ENCODE assay signal across 7 cellular contexts in genomic region chr2:89112434-89112833, GRCh38.
DNase-seq lines count a peak whose midpoint lies in the region; ATAC-seq, FAIRE-seq and TF ChIP-seq lines count a peak whose summit lies in the region.
"Not testable (repeated sequence)": the region's sequence is repeated elsewhere in the genome, so short reads cannot be mapped to it uniquely, and the experiment has no call there.

No MANE protein-coding gene starts in this region.

- DNase-seq in D721Med (ENCODE audit: insufficient read length, low spot score); endodermal cell; left ventricle myocardium superior: not testable (repeated sequence)
- DNase-seq in GM23338 (ENCODE audit: low spot score), result peak; percentile 51
- peak; percentile 0 for DNase-seq in M059J (ENCODE audit: low read depth)
- DNase-seq in SW480 (ENCODE audit: low spot score), result peak; percentile 3
- DNase-seq in lung microvascular endothelial cell (ENCODE audit: low read depth in 2 of 2), result peak; percentile 0 to 10

- H3K36me3 Mint-ChIP-seq in GM23338 (ENCODE audit: low read depth); endodermal cell (ENCODE audit: low read depth): not testable (repeated sequence)

- 20% methylated on average over 1 of the region's 1 CpG; no CpG with 5 or more reads in 1 of the 2 experiments for WGBS in endodermal cell (ENCODE audit: insufficient coverage in 1 of 2, insufficient read length in 1 of 2), 2 experiments

- H3K79me2 ChIP-seq in GM23338 (replicated peaks; ENCODE audit: insufficient read depth), result not testable (repeated sequence)

- not testable (repeated sequence) for H3K36me3 ChIP-seq in GM23338 (ENCODE audit: insufficient read depth); endodermal cell (ENCODE audit: control insufficient read depth, insufficient read depth, low read length)

- H3K9me3 Mint-ChIP-seq in GM23338, endodermal cell: not testable (repeated sequence)

- H3K4me3 ChIP-seq in GM23338; endodermal cell (ENCODE audit: low read length): not testable (repeated sequence)

- H3K4me3 Mint-ChIP-seq in GM23338, endodermal cell: not testable (repeated sequence)

- not testable (repeated sequence) for FAIRE-seq in D721Med (lab: Jason Lieb, UNC)

- H4K20me1 ChIP-seq in GM23338 (replicated peaks; ENCODE audit: insufficient read depth), result not testable (repeated sequence)

- H3K4me2 ChIP-seq in GM23338, result not testable (repeated sequence)

- not testable (repeated sequence) for H3K27me3 Mint-ChIP-seq in GM23338 (ENCODE audit: insufficient read depth, low read depth, poor library complexity); endodermal cell (ENCODE audit: insufficient read depth)

- H3K9me2 ChIP-seq in GM23338 (ENCODE audit: insufficient read depth), result not testable (repeated sequence)

- H3K9me3 ChIP-seq in endodermal cell (ENCODE audit: control insufficient read depth, low read length), result not testable (repeated sequence)

- not testable (repeated sequence) for H3F3A ChIP-seq in GM23338 (replicated peaks; ENCODE audit: low read depth)

- not testable (repeated sequence) for H3K27me3 ChIP-seq in GM23338 (ENCODE audit: insufficient read depth); endodermal cell (ENCODE audit: control insufficient read depth, insufficient read depth, low read length, poor library complexity, severe bottlenecking)

- TF ChIP-seq CTCF in D721Med (IDR thresholded peaks at IDR 0.05; ENCODE audit: insufficient read depth, missing control alignments) (peak; percentile 20), GM23338 (conservative IDR thresholded peaks at IDR 0.05; ENCODE audit: low read depth in 2 of 2) (peak; percentile 56 to 57), endodermal cell (conservative IDR thresholded peaks at IDR 0.05) (peak; percentile 61)

- not testable (repeated sequence) for H3K4me1 ChIP-seq in GM23338 (ENCODE audit: insufficient read depth); endodermal cell (ENCODE audit: control insufficient read depth, insufficient read depth, low read length)

- H3K27ac Mint-ChIP-seq in GM23338, result 0 out of 2 replicates have a peak overlapping the region, but pooled peaks have one; percentile 24
- not testable (repeated sequence) for H3K27ac Mint-ChIP-seq in endodermal cell

- H3K4me1 Mint-ChIP-seq in GM23338, endodermal cell: not testable (repeated sequence)

- ATAC-seq in GM23338 (peak; percentile 97), left ventricle myocardium superior (peak; percentile 52)

- intact Hi-C loops in left ventricle myocardium superior (cut with micrococcal nuclease), result not testable (repeated sequence)

- H3K27ac ChIP-seq in GM23338 (ENCODE audit: low read depth); endodermal cell (ENCODE audit: low read depth, low read length): not testable (repeated sequence)

- H2AFZ ChIP-seq in GM23338, result not testable (repeated sequence)

- H3K9ac ChIP-seq in endodermal cell (ENCODE audit: extremely low read depth, low read length, poor library complexity, severe bottlenecking), result not testable (repeated sequence)
